Comparison of ENCODE assay signal across 18 cellular contexts in genomic region chr5:138569759-138570158, GRCh38. TPM values are rescaled to one million over a fixed set of nuclear protein-coding genes. Genes with fewer than 3 reads are reported as not detected.
A peak's percentile ranks its signal among the peaks of the same experiment; 100 is the strongest.
DNase-seq lines count a peak whose midpoint lies in the region; ATAC-seq, FAIRE-seq and TF ChIP-seq lines count a peak whose summit lies in the region.
"Had no signal": no experiment of that assay in that cellular context is flagged by ENCODE, and none has a peak within 500 bp of the region (broad histone marks: within the 10 kb centered on the region; RNA-seq: fewer than 3 reads in every experiment).

No MANE protein-coding gene starts in this region.

- H3K4me3 Mint-ChIP-seq in activated CD4-positive, alpha-beta T cell treated with anti-CD3 and anti-CD28 coated beads for 36 hours = no peak overlapping the region
- H3K4me3 Mint-ChIP-seq in activated CD8-positive, alpha-beta T cell treated with anti-CD3 and anti-CD28 coated beads for 36 hours = no peak overlapping the region
- H3K4me3 Mint-ChIP-seq: activated B cell treated with CpG ODN at 0.5 μM for 24 hours had no signal

- TF ChIP-seq CTCF in activated CD8-positive, alpha-beta T cell treated with anti-CD3 and anti-CD28 coated beads for 36 hours (IDR thresholded peaks at IDR 0.05) = no peak

- CTCF ChIA-PET in activated CD4-positive, alpha-beta T cell treated with anti-CD3 and anti-CD28 coated beads for 36 hours (lab: Charles Lee) = interaction anchor here (0.6 to 3.3 kb wide), 4 partner anchors 10 to 779 kb away, joined by 3 to 11 read pairs (median 8); partner anchors contain the start of gene ETF1
- CTCF ChIA-PET in activated CD8-positive, alpha-beta T cell treated with anti-CD3 and anti-CD28 coated beads for 36 hours (lab: Charles Lee) = interaction anchor here (2.8 kb wide), 1 partner anchor 22 kb away, joined by 13 read pairs; no protein-coding TSS in a partner anchor

- no peak for FAIRE-seq in GM12891 (lab: Jason Lieb, UNC)
- FAIRE-seq: GM12892 had no signal

- intact Hi-C loops in activated CD4-positive, alpha-beta T cell treated with anti-CD3 and anti-CD28 coated beads for 36 hours (cut with DNase I, micrococcal nuclease) = loop anchor here in 1 of 2 experiments (2.0 kb wide), 1 partner anchor 15 kb away; no protein-coding TSS in a partner anchor
- intact Hi-C loops in activated CD8-positive, alpha-beta T cell treated with anti-CD3 and anti-CD28 coated beads for 36 hours (cut with micrococcal nuclease) = loop anchor here (10.0 kb wide), 1 partner anchor 695 kb away; no protein-coding TSS in a partner anchor

- peaks cover 76% of the 10 kb centered on the region for H3K4me1 Mint-ChIP-seq in activated CD4-positive, alpha-beta T cell treated with anti-CD3 and anti-CD28 coated beads for 36 hours
- H3K4me1 Mint-ChIP-seq in activated CD8-positive, alpha-beta T cell treated with anti-CD3 and anti-CD28 coated beads for 36 hours (ENCODE audit: low read depth) = peaks cover 74% of the 10 kb centered on the region

- POLR2A ChIA-PET in activated CD4-positive, alpha-beta T cell treated with anti-CD3 and anti-CD28 coated beads for 36 hours (lab: Charles Lee) = interaction anchor here (0.7 kb wide), 1 partner anchor 825 kb away, joined by 6 read pairs; the partner anchor contains the start of gene PROB1
- POLR2A ChIA-PET in activated CD8-positive, alpha-beta T cell treated with anti-CD3 and anti-CD28 coated beads for 36 hours (lab: Charles Lee) = interaction anchor here (1.0 to 5.2 kb wide), 4 partner anchors 19 to 724 kb away, joined by 3 to 37 read pairs (median 12); partner anchors contain the start of gene ETF1

- H3K27ac Mint-ChIP-seq in activated CD4-positive, alpha-beta T cell treated with anti-CD3 and anti-CD28 coated beads for 36 hours = peak overlapping the region; percentile 74
- H3K27ac Mint-ChIP-seq in activated CD8-positive, alpha-beta T cell treated with anti-CD3 and anti-CD28 coated beads for 36 hours = peak overlapping the region; percentile 77
- H3K27ac Mint-ChIP-seq: activated B cell treated with CpG ODN at 0.5 μM for 24 hours had no signal

- 0 out of 2 replicates have a peak, but pooled peaks have one; percentile 27 for TF ChIP-seq POLR2A in GM12891 (IDR thresholded peaks at IDR 0.05; ENCODE audit: low read depth, low read length)

- H3K9me3 Mint-ChIP-seq in activated CD4-positive, alpha-beta T cell treated with anti-CD3 and anti-CD28 coated beads for 36 hours (ENCODE audit: low read depth) = no peaks in the 10 kb centered on the region
- H3K9me3 Mint-ChIP-seq in activated CD8-positive, alpha-beta T cell treated with anti-CD3 and anti-CD28 coated beads for 36 hours = no peaks in the 10 kb centered on the region
- H3K9me3 Mint-ChIP-seq: activated B cell treated with CpG ODN at 0.5 μM for 24 hours had no signal

- DNase-seq in activated CD4-positive, alpha-beta T cell treated with anti-CD3 and anti-CD28 coated beads for 36 hours = peak; percentile 47
- DNase-seq in activated CD4-positive, alpha-beta T cell treated with anti-CD3 and anti-CD28 coated beads for 4 hours = no peak
- DNase-seq in GM12891 (ENCODE audit: insufficient read length, low spot score) = no peak
- peak; percentile 30 for DNase-seq in activated CD8-positive, alpha-beta T cell treated with anti-CD3 and anti-CD28 coated beads for 36 hours
- DNase-seq in iris pigment epithelial cell (ENCODE audit: low read depth) = peak; percentile 14
- no peak for DNase-seq in retina
- DNase-seq: 8988T, activated B cell treated with CpG ODN at 0.5 μM for 24 hours, brain microvascular endothelial cell, hippocampal formation, NCI-H1092, NCI-H2171, nucleus accumbens, Peyer's patch, transverse colon had no signal

- peak; percentile 56 for ATAC-seq in activated CD4-positive, alpha-beta T cell treated with anti-CD3 and anti-CD28 coated beads for 36 hours
- peak; percentile 29 for ATAC-seq in activated CD8-positive, alpha-beta T cell treated with anti-CD3 and anti-CD28 coated beads for 36 hours
- ATAC-seq in GM21390 (IDR thresholded peaks at IDR 0.05; ENCODE audit: unreplicated experiment) (no peak), HG02678 (IDR thresholded peaks at IDR 0.05; ENCODE audit: unreplicated experiment) (no peak)

- no peaks in the 10 kb centered on the region for H3K27me3 Mint-ChIP-seq in activated CD4-positive, alpha-beta T cell treated with anti-CD3 and anti-CD28 coated beads for 36 hours
- no peaks in the 10 kb centered on the region for H3K27me3 Mint-ChIP-seq in activated CD8-positive, alpha-beta T cell treated with anti-CD3 and anti-CD28 coated beads for 36 hours
- H3K27me3 Mint-ChIP-seq: activated B cell treated with CpG ODN at 0.5 μM for 24 hours had no signal

- H3K36me3 Mint-ChIP-seq in activated CD4-positive, alpha-beta T cell treated with anti-CD3 and anti-CD28 coated beads for 36 hours (ENCODE audit: low read depth) = peaks cover 90% of the 10 kb centered on the region
- peaks cover 88% of the 10 kb centered on the region for H3K36me3 Mint-ChIP-seq in activated CD8-positive, alpha-beta T cell treated with anti-CD3 and anti-CD28 coated beads for 36 hours (ENCODE audit: low read depth)

TF ChIP-seq in GM12891, 5 proteins besides CTCF, POLR2A, EP300 and RAD21:
- peak; percentile 50 for TF ChIP-seq POLR2AphosphoS5 (IDR thresholded peaks at IDR 0.05; ENCODE audit: low read depth, low read length)
- no peak for TF ChIP-seq TAF1 (IDR thresholded peaks at IDR 0.05; ENCODE audit: low read depth, low read length)

RNA-seq across cellular contexts. Expression of gene HSPA9, which starts 5.4 kb away (rescaled TPM):
- total RNA-seq in activated CD4-positive, alpha-beta T cell treated with anti-CD3 and anti-CD28 coated beads for 36 hours = 100 to 1,000 TPM; 431 to 466 TPM
- 181 TPM for polyA plus RNA-seq in GM12891 (2012; ENCODE audit: low read depth, missing spikeins)
- total RNA-seq in activated CD8-positive, alpha-beta T cell treated with anti-CD3 and anti-CD28 coated beads for 36 hours = 100 to 1,000 TPM; 426 to 442 TPM

RNA-seq across cellular contexts. Expression of gene ETF1, which starts 26.7 kb away (rescaled TPM):
- total RNA-seq in activated CD4-positive, alpha-beta T cell treated with anti-CD3 and anti-CD28 coated beads for 36 hours = 100 to 1,000 TPM; 140 to 156 TPM
- 58.5 TPM for polyA plus RNA-seq in GM12891 (2012; ENCODE audit: low read depth, missing spikeins)
- 100 to 1,000 TPM; 154 to 161 TPM for total RNA-seq in activated CD8-positive, alpha-beta T cell treated with anti-CD3 and anti-CD28 coated beads for 36 hours

Comparison
In these comparisons a context has a peak if more than half of its experiments do, and no peak if none do; other contexts are left out.
1. DNase-seq: peak in activated CD4-positive, alpha-beta T cell treated with anti-CD3 and anti-CD28 coated beads for 36 hours (single experiment), activated CD8-positive, alpha-beta T cell treated with anti-CD3 and anti-CD28 coated beads for 36 hours (single experiment) and iris pigment epithelial cell (single experiment); none in activated CD4-positive, alpha-beta T cell treated with anti-CD3 and anti-CD28 coated beads for 4 hours (0 of 2), GM12891 (single experiment) and retina (single experiment).
2. ATAC-seq: peak in activated CD4-positive, alpha-beta T cell treated with anti-CD3 and anti-CD28 coated beads for 36 hours (single experiment) and activated CD8-positive, alpha-beta T cell treated with anti-CD3 and anti-CD28 coated beads for 36 hours (single experiment); none in GM21390 (single experiment) and HG02678 (single experiment).